ENCODE assay signal across 29 cellular contexts in the genomic region with DNA sequence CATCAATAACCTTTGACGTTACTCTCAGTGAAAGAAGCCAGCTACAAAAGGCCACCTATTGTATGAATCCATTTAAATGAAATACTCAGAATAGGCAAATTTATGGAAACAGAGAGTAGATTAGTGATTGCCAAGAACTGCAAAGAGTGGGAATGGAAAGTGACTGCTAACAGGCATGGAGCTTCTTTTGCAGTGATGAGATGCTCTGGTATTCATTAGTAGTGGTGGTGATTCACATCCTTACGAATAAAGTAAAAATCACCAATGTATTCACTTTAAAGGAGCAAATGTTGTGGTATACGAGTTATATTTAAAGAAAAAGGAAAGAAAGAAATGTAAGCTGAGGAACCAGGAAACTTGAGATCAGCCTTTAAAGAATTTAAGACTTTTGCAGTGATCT.
DNase-seq lines count a peak whose midpoint lies in the region; TF ChIP-seq lines count a peak whose summit lies in the region.
"Had no signal": no experiment of that assay in that cellular context is flagged by ENCODE, and none has a peak within 500 bp of the region (broad histone marks: within the 10 kb centered on the region; RNA-seq: fewer than 3 reads in every experiment).

No MANE protein-coding gene starts in this region.

- H3K4me1 ChIP-seq in adipocyte (ENCODE audit: control insufficient read depth, insufficient read depth, low read length), result no peaks in the 10 kb centered on the region
- no peaks in the 10 kb centered on the region for H3K4me1 ChIP-seq in ascending aorta
- H3K4me1 ChIP-seq: heart right ventricle, neural progenitor cell, transverse colon had no signal

- intact Hi-C loops in ascending aorta (cut with DNase I), result no loop called here

- H3K27me3 ChIP-seq in adipocyte (replicated peaks; ENCODE audit: control insufficient read depth, insufficient read depth, low read length), result no peaks in the 10 kb centered on the region
- no peaks in the 10 kb centered on the region for H3K27me3 ChIP-seq in ascending aorta
- H3K27me3 ChIP-seq: cardiac muscle cell, heart right ventricle, neural progenitor cell, transverse colon had no signal

- peak; percentile 46 for DNase-seq in AG09309 (ENCODE audit: low read depth)
- DNase-seq in GM04504 (ENCODE audit: low read depth), result peak; percentile 21
- DNase-seq in adipocyte (ENCODE audit: low read depth), result peak; percentile 46
- DNase-seq in foreskin fibroblast, result peak; percentile 58 to 79
- no peak for DNase-seq in NCI-H524 (lab: John Stamatoyannopoulos, UW)
- no peak for DNase-seq in effector CD8-positive, alpha-beta T cell (lab: John Stamatoyannopoulos, UW)
- DNase-seq in RWPE1 (ENCODE audit: low spot score), result no peak
- no peak for DNase-seq in ascending aorta (ENCODE audit: low spot score in 2 of 2)
- DNase-seq: activated CD4-positive, alpha-beta T cell treated with anti-CD3 and anti-CD28 coated beads for 36 hours; activated CD8-positive, alpha-beta memory T cell treated with anti-CD3 and anti-CD28 coated beads, Interleukin-2, amount 50 U/mL, for 48 hours; activated CD8-positive, alpha-beta T cell treated with anti-CD3 and anti-CD28 coated beads for 36 hours; CD4-positive, CD25-positive, alpha-beta regulatory T cell; erythroblast; heart right ventricle; Kasumi-1; NCI-H1417 treated with DMSO at 0.1 percent for 48 hours; NCI-H2081 treated with DMSO at 0.1 percent for 48 hours; NCI-H345; NCI-H748 treated with DMSO at 0.1 percent for 48 hours; retina; SHP77; small intestine; stimulated activated CD4-positive, alpha-beta T cell treated with anti-CD3 and anti-CD28 coated beads, Interleukin-1b, Interleukin-23, amount 100 ng/mL, for 48 hours; stimulated activated CD8-positive, alpha-beta memory T cell treated with anti-CD3 and anti-CD28 coated beads, Interleukin-4, amount 100 ng/mL, for 48 hours; transverse colon had no signal

- H3K27ac ChIP-seq in RWPE1 (no peak overlapping the region), ascending aorta (no peak overlapping the region)
- H3K27ac ChIP-seq: cardiac muscle cell, coronary artery, heart right ventricle, neural progenitor cell, parathyroid adenoma, transverse colon had no signal

- H3K36me3 ChIP-seq in adipocyte (ENCODE audit: control insufficient read depth, insufficient read depth, low read length, severe bottlenecking) (peaks cover 82% of the 10 kb centered on the region), ascending aorta (peaks cover 17 to 22% of the 10 kb centered on the region in 2 donors)
- H3K36me3 ChIP-seq: cardiac muscle cell had no signal

- POLR2A ChIA-PET in RWPE1 (lab: Yijun Ruan, JAX; ENCODE audit: low non-redundant PET), result no interaction called here

- no peak overlapping the region for H3K9ac ChIP-seq in adipocyte (ENCODE audit: low read length)
- H3K9ac ChIP-seq: neural progenitor cell, parathyroid adenoma had no signal

- H3K9me3 ChIP-seq in adipocyte (ENCODE audit: control insufficient read depth, low read length) (no peaks in the 10 kb centered on the region), ascending aorta (peaks cover 0 to 5% of the 10 kb centered on the region in 2 donors)
- H3K9me3 ChIP-seq: transverse colon had no signal

- peak; percentile 1 for TF ChIP-seq CTCF in AG09309 (IDR thresholded peaks at IDR 0.05; ENCODE audit: control insufficient read depth, insufficient read depth, low read depth, low read length, missing control alignments)
- TF ChIP-seq CTCF in foreskin fibroblast (IDR thresholded peaks at IDR 0.05; ENCODE audit: low read depth, low read length), result no peak
- no peak for TF ChIP-seq CTCF in RWPE1 (conservative IDR thresholded peaks at IDR 0.05; ENCODE audit: low read depth)
- TF ChIP-seq CTCF in ascending aorta (IDR thresholded peaks at IDR 0.05), result no peak

- H3K4me3 ChIP-seq in AG09309 (ENCODE audit: control insufficient read depth, low read depth, low read length) (no peak overlapping the region), adipocyte (ENCODE audit: low read length) (no peak overlapping the region), foreskin fibroblast (ENCODE audit: low read depth in 1 of 2, low read length in 2 of 2) (no peak overlapping the region), ascending aorta (no peak overlapping the region)
- H3K4me3 ChIP-seq: cardiac muscle cell, coronary artery, heart right ventricle, neural progenitor cell, transverse colon had no signal

- CTCF ChIA-PET in RWPE1 (lab: Yijun Ruan, JAX), result interaction anchor here (0.8 kb wide), 1 partner anchor 17 kb away, joined by 4 read pairs; no protein-coding TSS in a partner anchor

Comparison
In these comparisons a context has a peak if more than half of its experiments do, and no peak if none do; other contexts are left out.
1. DNase-seq: peak in AG09309 (single experiment), GM04504 (single experiment), adipocyte (single experiment) and foreskin fibroblast (2 of 2); none in NCI-H524 (0 of 2), effector CD8-positive, alpha-beta T cell (single experiment), RWPE1 (single experiment) and ascending aorta (0 of 2).